ENCODE assay signal across 11 cellular contexts in the genomic region with DNA sequence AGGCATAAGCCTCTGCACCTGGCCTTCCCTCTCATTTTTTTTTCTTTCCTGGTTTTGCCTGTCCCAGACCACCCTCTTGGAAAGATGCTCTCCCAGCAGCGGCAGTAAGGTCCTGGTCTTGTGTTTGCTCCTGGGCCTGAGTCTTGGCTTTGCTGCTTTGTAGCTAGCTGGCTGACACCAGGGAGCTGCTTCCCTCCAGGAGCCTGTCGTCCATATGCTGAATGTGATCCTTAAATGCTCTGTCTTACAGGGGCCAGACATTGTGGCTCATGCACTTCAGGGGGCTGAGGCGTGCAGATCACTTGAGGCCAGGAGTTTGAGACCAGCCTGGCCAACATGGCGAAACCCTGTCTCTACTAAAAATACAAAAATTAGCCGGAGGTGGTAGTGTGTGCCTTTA. TPM values are rescaled to one million over a fixed set of nuclear protein-coding genes. Genes with fewer than 3 reads are reported as not detected.
DNase-seq lines count a peak whose midpoint lies in the region; ATAC-seq, FAIRE-seq and TF ChIP-seq lines count a peak whose summit lies in the region.
"Had no signal": no experiment of that assay in that cellular context is flagged by ENCODE, and none has a peak within 500 bp of the region (broad histone marks: within the 10 kb centered on the region; RNA-seq: fewer than 3 reads in every experiment).

No MANE protein-coding gene starts in this region.

- 60 to 76% methylated on average over 5 of the region's 5 CpGs for WGBS in pancreas, 2 donors

- H3K36me3 ChIP-seq in RWPE2 (ENCODE audit: low read depth): peaks cover 80% of the 10 kb centered on the region
- H3K36me3 ChIP-seq in pancreas: no peaks in the 10 kb centered on the region

- H3K27ac ChIP-seq in RWPE2 (ENCODE audit: poor library complexity, severe bottlenecking): peak overlapping the region; percentile 96
- peak overlapping the region; percentile 19 for H3K27ac ChIP-seq in foreskin keratinocyte
- peak overlapping the region in 3 of 4 donors; percentile 31 to 69 (median 53) for H3K27ac ChIP-seq in pancreas

- no peak for ATAC-seq in RWPE2 (ENCODE audit: low read depth)
- no peak for ATAC-seq in foreskin keratinocyte
- no peak for ATAC-seq in pancreas
- no peak for ATAC-seq in GM21515 (IDR thresholded peaks at IDR 0.05; ENCODE audit: unreplicated experiment)
- ATAC-seq: activated CD4-positive, CD25-positive, alpha-beta regulatory T cell treated with anti-CD3 and anti-CD28 coated beads, Interleukin-2, amount 50 U/mL, for 24 hours had no signal

- in situ Hi-C loops in G401 (cut with HindIII; ENCODE audit: low sequenced_read_pairs): no loop called here

- H3K4me1 ChIP-seq in RWPE2 (ENCODE audit: insufficient read depth, poor library complexity, severe bottlenecking) (peaks cover 92% of the 10 kb centered on the region), foreskin keratinocyte (peaks cover 48% of the 10 kb centered on the region), pancreas (peaks cover 23 to 33% (median 30%) of the 10 kb centered on the region in 3 donors)

- DNase-seq in G401 (ENCODE audit: low spot score) (peak; percentile 60), RWPE2 (ENCODE audit: low spot score) (no peak), foreskin keratinocyte (no peak), pancreas (no peak), HuH-7 (ENCODE audit: low spot score) (no peak), NCI-H748 treated with DMSO at 0.1 percent for 48 hours (lab: John Stamatoyannopoulos, UW) (no peak), NCI-H1436 (lab: John Stamatoyannopoulos, UW) (no peak)
- DNase-seq: Calu3 had no signal

- H3K9me3 ChIP-seq in RWPE2 (ENCODE audit: severe bottlenecking): no peaks in the 10 kb centered on the region
- H3K9me3 ChIP-seq in pancreas: no peaks in the 10 kb centered on the region

- FAIRE-seq in pancreas (lab: Jason Lieb, UNC): no peak

- TF ChIP-seq CTCF in RWPE2 (IDR thresholded peaks at IDR 0.05; ENCODE audit: poor library complexity, severe bottlenecking): no peak
- no peak for TF ChIP-seq CTCF in foreskin keratinocyte (conservative IDR thresholded peaks at IDR 0.05)
- TF ChIP-seq CTCF in pancreas (IDR thresholded peaks at IDR 0.05): no peak

- intact Hi-C loops in pancreas (cut with DNase I): no loop called here

- H3K4me3 ChIP-seq in RWPE2 (ENCODE audit: severe bottlenecking): no peak overlapping the region
- H3K4me3 ChIP-seq in pancreas: no peak overlapping the region
- H3K4me3 ChIP-seq: lung had no signal

- no peaks in the 10 kb centered on the region for H3K27me3 ChIP-seq in RWPE2 (ENCODE audit: insufficient read depth, poor library complexity, severe bottlenecking)
- no peaks in the 10 kb centered on the region for H3K27me3 ChIP-seq in foreskin keratinocyte
- no peaks in the 10 kb centered on the region for H3K27me3 ChIP-seq in pancreas

RNA-seq across cellular contexts. Expression of a gene that starts 17.2 kb away (rescaled TPM):
- total RNA-seq in G401 (2014; rRNA removed; shearing (Covaris generic)): 140 and 146 TPM in 2 replicates
- total RNA-seq in foreskin keratinocyte (399 and 593 TPM in 2 replicates), pancreas (100 to 1,000 TPM in 2 of 6 donors, 10 to 100 TPM in 4; 85.2 to 109 (median 98.3) TPM)
- polyA plus RNA-seq in foreskin keratinocyte (317 and 485 TPM in 2 replicates), pancreas (100 to 1,000 TPM; 104 to 152 TPM)

Comparison
In these comparisons a context has a peak if more than half of its experiments do, and no peak if none do; other contexts are left out.
1. H3K27ac ChIP-seq: peak in every context shown above with its lines; median percentile 96 in RWPE2; 53 in pancreas; 19 in foreskin keratinocyte.